31 cellular contexts compared by ENCODE assay signal in the genomic region with DNA sequence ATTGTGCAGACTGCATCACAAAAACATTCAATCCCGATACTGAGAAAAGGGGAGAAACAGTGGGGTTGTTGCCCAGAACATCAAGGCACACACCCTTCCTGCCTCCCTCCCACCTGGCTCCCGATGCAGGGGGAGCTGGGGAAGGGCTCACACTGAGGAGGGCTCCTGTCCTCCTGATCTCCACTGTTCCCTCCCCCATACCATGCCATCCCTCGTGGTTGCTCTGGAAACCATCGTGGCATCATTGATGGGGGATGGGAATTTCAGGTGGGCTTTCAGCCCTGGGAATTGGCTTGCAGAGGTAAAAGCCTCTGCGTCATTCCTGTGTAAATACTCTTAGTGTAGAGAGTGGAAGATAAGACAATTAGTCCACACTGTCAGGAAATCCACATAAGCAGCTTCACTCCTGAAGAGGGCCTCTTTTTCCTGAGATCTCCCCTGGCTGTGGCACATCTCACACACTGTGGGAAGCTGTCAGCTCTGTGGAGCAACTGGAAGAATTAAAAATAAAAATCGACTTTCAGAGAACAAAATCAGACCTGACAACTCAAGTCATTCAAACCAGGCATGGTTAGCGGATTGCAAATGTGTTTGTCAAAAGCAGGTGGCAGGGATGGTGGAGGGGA.
DNase-seq lines count a peak whose midpoint lies in the region; TF ChIP-seq lines count a peak whose summit lies in the region.
"Had no signal": no experiment of that assay in that cellular context is flagged by ENCODE, and none has a peak within 500 bp of the region (broad histone marks: within the 10 kb centered on the region; RNA-seq: fewer than 3 reads in every experiment).

No MANE protein-coding gene starts in this region.

- H3K27ac ChIP-seq in spleen: no peak overlapping the region
- H3K27ac ChIP-seq: A549; BLaER1 treated with 17β-estradiol and CSF1 and Interleukin-3, amounts not matched to agents 10 nM and 100 nM; heart left ventricle; left lung; Peyer's patch; right atrium auricular region; SJCRH30; vagina had no signal

- H3K4me3 Mint-ChIP-seq in glutamatergic neuron (ENCODE audit: unreplicated experiment): no peak overlapping the region
- H3K4me3 Mint-ChIP-seq: mesothelial cell of epicardium; naive thymus-derived CD8-positive, alpha-beta T cell; T-cell had no signal

- no peak for TF ChIP-seq CTCF in glutamatergic neuron (IDR thresholded peaks at IDR 0.05; ENCODE audit: partially characterized antibody, unreplicated experiment)
- no peak for TF ChIP-seq CTCF in spleen (IDR thresholded peaks at IDR 0.05 in 8 of 11, conservative IDR thresholded peaks at IDR 0.05 in 3 of 11)

- H3K4me3 ChIP-seq in spleen: no peak overlapping the region
- H3K4me3 ChIP-seq: A549; BLaER1 treated with 17β-estradiol and CSF1 and Interleukin-3, amounts not matched to agents 10 nM and 100 nM; heart left ventricle; left lung; Peyer's patch; right atrium auricular region; SJCRH30; vagina had no signal

- DNase-seq in DMS153 (lab: John Stamatoyannopoulos, UW) (peak; percentile 79), NCI-H1105 treated with DMSO at 0.1 percent for 48 hours (lab: John Stamatoyannopoulos, UW) (peak; percentile 37), NCI-H82 (lab: John Stamatoyannopoulos, UW) (peak; percentile 90), iPS-NIHi11 (ENCODE audit: low spot score) (peak; percentile 31), glutamatergic neuron (no peak), NCI-H2171 (lab: John Stamatoyannopoulos, UW) (no peak), spleen (no peak), NCI-H1436 treated with DMSO at 0.1 percent for 48 hours (lab: John Stamatoyannopoulos, UW) (no peak)
- DNase-seq: activated CD4-positive, alpha-beta T cell treated with anti-CD3 and anti-CD28 coated beads for 1 hour; activated CD8-positive, alpha-beta memory T cell treated with anti-CD3 and anti-CD28 coated beads for 24 hours; activated gamma-delta T cell treated with Interleukin-2 at 50 U/mL for 16 hours; activated T-cell treated with anti-CD3 and anti-CD28 coated beads, Interleukin-2, amount 50 U/mL, for 1 hour; Caco-2; effector CD4-positive, alpha-beta T cell; EL; erythroblast; heart left ventricle; left lung; naive thymus-derived CD8-positive, alpha-beta T cell; NCI-H1694; NCI-H446 treated with DMSO at 0.1 percent for 48 hours; SJCRH30; stimulated activated CD4-positive, alpha-beta T cell treated with anti-CD3 and anti-CD28 coated beads, Interleukin-4, amount 100 ng/mL, for 1 hour; stimulated activated naive CD4-positive, alpha-beta T cell; T-cell had no signal

- H3K27me3 ChIP-seq in spleen (replicated peaks in 1 of 7): peaks cover 0 to 23% (median 0%) of the 10 kb centered on the region in 7 donors
- H3K27me3 ChIP-seq: BLaER1 treated with 17β-estradiol and CSF1 and Interleukin-3, amounts not matched to agents 10 nM and 100 nM; Peyer's patch; right atrium auricular region; vagina had no signal

- peaks cover 0 to 3% (median 0%) of the 10 kb centered on the region in 8 donors for H3K9me3 ChIP-seq in spleen
- H3K9me3 ChIP-seq: Caco-2, left lung, Peyer's patch, SJCRH30, vagina had no signal

- H3K36me3 ChIP-seq in spleen: no peaks in the 10 kb centered on the region
- H3K36me3 ChIP-seq: BLaER1 treated with 17β-estradiol and CSF1 and Interleukin-3, amounts not matched to agents 10 nM and 100 nM; heart left ventricle; left lung; Peyer's patch; right atrium auricular region; SJCRH30; vagina had no signal

- H3K4me1 ChIP-seq in spleen: no peaks in the 10 kb centered on the region
- H3K4me1 ChIP-seq: A549; BLaER1 treated with 17β-estradiol and CSF1 and Interleukin-3, amounts not matched to agents 10 nM and 100 nM; Caco-2; heart left ventricle; left lung; Peyer's patch; right atrium auricular region; SJCRH30; vagina had no signal

- no peak overlapping the region for H3K27ac Mint-ChIP-seq in glutamatergic neuron (ENCODE audit: unreplicated experiment)
- H3K27ac Mint-ChIP-seq: mesothelial cell of epicardium; naive thymus-derived CD8-positive, alpha-beta T cell; T-cell had no signal

- peaks cover 6% of the 10 kb centered on the region for H3K36me3 Mint-ChIP-seq in glutamatergic neuron (ENCODE audit: unreplicated experiment)
- H3K36me3 Mint-ChIP-seq: mesothelial cell of epicardium; naive thymus-derived CD8-positive, alpha-beta T cell; T-cell had no signal

- 46 to 58% (median 54%) methylated on average over 7 of the region's 7 CpGs for WGBS in spleen, 5 donors

- peaks cover 3% of the 10 kb centered on the region for H3K27me3 Mint-ChIP-seq in glutamatergic neuron (ENCODE audit: unreplicated experiment)

- intact Hi-C loops in spleen (cut with DNase I; ENCODE audit: low total_unique reads): no loop called here

- no peak for TF ChIP-seq POLR2A in spleen (IDR thresholded peaks at IDR 0.05)

- no peaks in the 10 kb centered on the region for H3K9me3 Mint-ChIP-seq in glutamatergic neuron (ENCODE audit: unreplicated experiment)

- H3K4me1 Mint-ChIP-seq in glutamatergic neuron (ENCODE audit: low read depth, unreplicated experiment): peaks cover 11% of the 10 kb centered on the region
- H3K4me1 Mint-ChIP-seq: mesothelial cell of epicardium; naive thymus-derived CD8-positive, alpha-beta T cell; T-cell had no signal

Comparison
In these comparisons a context has a peak if more than half of its experiments do, and no peak if none do; other contexts are left out.
1. DNase-seq: peak in DMS153 (single experiment), NCI-H1105 treated with DMSO at 0.1 percent for 48 hours (single experiment), NCI-H82 (single experiment) and iPS-NIHi11 (single experiment); none in glutamatergic neuron (single experiment), NCI-H2171 (single experiment), spleen (single experiment) and NCI-H1436 treated with DMSO at 0.1 percent for 48 hours (single experiment).